13 cellular contexts compared by ENCODE assay signal in the genomic region with DNA sequence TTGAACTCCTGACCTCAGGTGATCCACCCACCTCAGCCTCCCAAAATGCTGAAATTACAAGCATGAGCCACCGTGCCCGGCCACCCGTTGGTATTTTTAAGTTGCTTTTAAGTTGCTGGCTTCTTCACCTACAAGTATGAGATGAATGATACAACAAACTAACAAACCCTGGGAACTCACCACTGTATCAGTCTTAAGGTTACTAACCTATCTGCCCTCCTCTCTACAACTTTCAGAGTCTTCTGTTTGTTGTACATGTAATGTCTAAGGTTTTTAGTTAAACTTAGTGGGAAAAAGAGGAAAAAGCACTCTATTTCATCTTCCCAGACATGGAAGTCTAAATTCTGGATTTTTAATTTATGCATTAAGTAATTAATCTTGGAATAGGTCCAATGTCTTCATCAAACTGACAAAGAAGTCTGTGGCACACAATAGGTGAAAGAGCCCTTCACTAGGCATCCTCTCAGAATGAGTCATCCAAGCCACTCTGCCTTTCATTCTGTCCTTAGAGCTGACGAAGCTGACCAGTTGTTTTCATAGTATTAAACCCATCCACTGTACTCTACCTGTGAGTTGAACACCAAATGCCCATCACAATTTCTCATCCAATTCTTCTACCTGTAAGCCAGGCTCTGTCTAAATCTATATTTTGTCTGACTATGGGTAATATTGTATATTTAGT.
DNase-seq lines count a peak whose midpoint lies in the region; ATAC-seq and TF ChIP-seq lines count a peak whose summit lies in the region.
"Had no signal": no experiment of that assay in that cellular context is flagged by ENCODE, and none has a peak within 500 bp of the region (broad histone marks: within the 10 kb centered on the region; RNA-seq: fewer than 3 reads in every experiment).

No MANE protein-coding gene starts in this region.

- H3K27me3 ChIP-seq in neuronal stem cell (ENCODE audit: control insufficient read depth in 3 of 3, insufficient read depth in 3 of 3, low read depth in 1 of 3, low read length in 3 of 3) = no peaks in the 10 kb centered on the region
- H3K27me3 ChIP-seq: MG63, transverse colon had no signal

- H2BK5ac ChIP-seq in neuronal stem cell (ENCODE audit: low read length) = no peak overlapping the region

- DNase-seq in Daoy (ENCODE audit: low read depth) = peak; percentile 29
- no peak for DNase-seq in neuronal stem cell (ENCODE audit: low spot score)
- DNase-seq in NCI-H2081 treated with DMSO at 0.1 percent for 48 hours (lab: John Stamatoyannopoulos, UW) = no peak
- DNase-seq in lower leg skin (ENCODE audit: low spot score in 2 of 2) = no peak
- no peak for DNase-seq in anterior cingulate cortex (lab: John Stamatoyannopoulos, UW)
- DNase-seq: activated CD4-positive, alpha-beta T cell treated with anti-CD3 and anti-CD28 coated beads, Interleukin-2, amount 50 U/mL, for 4 hours; MG63; natural killer cell; transverse colon had no signal

- no peak overlapping the region for H2BK15ac ChIP-seq in neuronal stem cell (ENCODE audit: low read length)

- H3K36me3 ChIP-seq in neuronal stem cell (replicated peaks in 1 of 2; ENCODE audit: control insufficient read depth in 2 of 2, insufficient read depth in 2 of 2, low read length in 2 of 2) = no peaks in the 10 kb centered on the region
- H3K36me3 ChIP-seq: MG63, transverse colon had no signal

- no peak overlapping the region for H2AFZ ChIP-seq in neuronal stem cell (ENCODE audit: low read length)

- peaks cover 2 to 3% of the 10 kb centered on the region in 2 donors for H3K4me1 ChIP-seq in neuronal stem cell (ENCODE audit: control insufficient read depth in 2 of 2, insufficient read depth in 1 of 2, low read depth in 1 of 2, low read length in 2 of 2)

- H3K4me3 ChIP-seq in neuronal stem cell (ENCODE audit: low read length in 2 of 2) (no peak overlapping the region), lower leg skin (ENCODE audit: low read depth, poor library complexity, severe bottlenecking) (no peak overlapping the region)
- H3K4me3 ChIP-seq: MG63, transverse colon had no signal

- ATAC-seq in GM19025 (IDR thresholded peaks at IDR 0.05; ENCODE audit: low read depth, unreplicated experiment) (peak; percentile 92), HG03025 (IDR thresholded peaks at IDR 0.05; ENCODE audit: low FRiP score, unreplicated experiment) (peak; percentile 59), SK-N-SH treated with all-trans-retinoic acid at 6 μM for 48 hours (0 out of 3 replicates have a peak, but pooled peaks have one; percentile 31)
- ATAC-seq: activated naive CD4-positive, alpha-beta T cell treated with anti-CD3 and anti-CD28 coated beads, Interleukin-2, amount 50 U/mL, for 72 hours; natural killer cell had no signal

- H3K27ac ChIP-seq in neuronal stem cell (replicated peaks; ENCODE audit: low read length) = no peak overlapping the region
- H3K27ac ChIP-seq: transverse colon had no signal

- no peak overlapping the region for H4K8ac ChIP-seq in neuronal stem cell (ENCODE audit: low read depth, low read length)

- H4K91ac ChIP-seq in neuronal stem cell (ENCODE audit: low read depth, low read length, poor library complexity) = no peak overlapping the region

- no peak overlapping the region for H3K18ac ChIP-seq in neuronal stem cell (ENCODE audit: low read length)

- no peaks in the 10 kb centered on the region for H3K79me1 ChIP-seq in neuronal stem cell (ENCODE audit: low read depth, low read length)

- no peaks in the 10 kb centered on the region for H3K9me3 ChIP-seq in neuronal stem cell (replicated peaks in 1 of 2; ENCODE audit: control insufficient read depth in 2 of 2, insufficient read depth in 1 of 2, low read depth in 1 of 2, low read length in 2 of 2)
- H3K9me3 ChIP-seq: MG63, transverse colon had no signal

- H3K23ac ChIP-seq in neuronal stem cell (ENCODE audit: low read depth, low read length, poor library complexity) = no peak overlapping the region

- H3K9ac ChIP-seq in neuronal stem cell (ENCODE audit: low read depth, low read length, poor library complexity) = no peak overlapping the region

- H3K14ac ChIP-seq in neuronal stem cell (ENCODE audit: low read length) = no peak overlapping the region

- WGBS in neuronal stem cell (ENCODE audit: extremely low coverage in 2 of 2, insufficient read length in 2 of 2, insufficient replicate concordance in 1 of 2), 2 donors = no CpG with 5 or more reads among the region's 4 CpGs
- WGBS in lower leg skin, 2 donors = 93 to 94% methylated on average over 4 of the region's 4 CpGs

- no peak overlapping the region for H3K4ac ChIP-seq in neuronal stem cell (ENCODE audit: low read length)

- H3K4me2 ChIP-seq in neuronal stem cell (ENCODE audit: insufficient read depth, low read length, poor library complexity, severe bottlenecking) = no peak overlapping the region

- H2BK120ac ChIP-seq in neuronal stem cell (ENCODE audit: low read depth, low read length) = no peak overlapping the region

- no peak overlapping the region for H2AK5ac ChIP-seq in neuronal stem cell (ENCODE audit: low read depth, low read length)

- no peak overlapping the region for H2BK12ac ChIP-seq in neuronal stem cell (ENCODE audit: low read length)

- TF ChIP-seq POLR2A in lower leg skin (IDR thresholded peaks at IDR 0.05) = no peak

- intact Hi-C loops in lower leg skin (cut with DNase I; ENCODE audit: low total_unique reads) = no loop called here

- no peak for TF ChIP-seq CTCF in lower leg skin (IDR thresholded peaks at IDR 0.05)

TF ChIP-seq in SK-N-SH treated with all-trans-retinoic acid at 6 μM for 48 hours, 23 proteins besides CTCF, POLR2A, EP300 and RAD21 (continues in another document):
- TF ChIP-seq TOX (CRISPR knock-in tag; IDR thresholded peaks at IDR 0.05; ENCODE audit: borderline replicate concordance) (no peak), BACH2 (CRISPR knock-in tag; IDR thresholded peaks at IDR 0.05; ENCODE audit: borderline replicate concordance) (no peak), ZC3H10 (CRISPR knock-in tag; IDR thresholded peaks at IDR 0.05) (no peak), CSDC2 (CRISPR knock-in tag; IDR thresholded peaks at IDR 0.05) (no peak), TSHZ2 (CRISPR knock-in tag; IDR thresholded peaks at IDR 0.05) (no peak), ZNF70 (CRISPR knock-in tag; IDR thresholded peaks at IDR 0.05) (no peak), CREB5 (CRISPR knock-in tag; IDR thresholded peaks at IDR 0.05; ENCODE audit: low read depth) (no peak), GLIS3 (CRISPR knock-in tag; IDR thresholded peaks at IDR 0.05) (no peak), ZNF8 (CRISPR knock-in tag; IDR thresholded peaks at IDR 0.05) (no peak), POU6F1 (CRISPR knock-in tag; IDR thresholded peaks at IDR 0.05; ENCODE audit: borderline replicate concordance, low read depth) (no peak)

Comparison
In these comparisons a context has a peak if more than half of its experiments do, and no peak if none do; other contexts are left out.
1. ATAC-seq: peak in every context shown above with its lines; median percentile 92 in GM19025; 59 in HG03025; 31 in SK-N-SH treated with all-trans-retinoic acid at 6 μM for 48 hours.